ENCODE assay signal across 28 cellular contexts in genomic region chr22:30024231-30024630, GRCh38. TPM values are rescaled to one million over a fixed set of nuclear protein-coding genes. Genes with fewer than 3 reads are reported as not detected.
"Had no signal": no experiment of that assay in that cellular context is flagged by ENCODE, and none has a peak within 500 bp of the region (broad histone marks: within the 10 kb centered on the region; RNA-seq: fewer than 3 reads in every experiment).

No MANE protein-coding gene starts in this region.

- ATAC-seq: heart left ventricle; naive thymus-derived CD4-positive, alpha-beta T cell; psoas muscle; sciatic nerve had no signal

- H3K4me3 ChIP-seq: colonic mucosa, heart left ventricle, psoas muscle, spleen, tibial nerve had no signal

- H3K4me1 ChIP-seq: colonic mucosa had no signal

- H3K27me3 ChIP-seq: colonic mucosa, heart left ventricle, neutrophil, spleen, tibial nerve had no signal

- H3K36me3 ChIP-seq: colonic mucosa had no signal

- H3K9me3 ChIP-seq: colonic mucosa, heart left ventricle, neutrophil, psoas muscle, spleen, tibial nerve had no signal

- FAIRE-seq: frontal cortex, islet of Langerhans had no signal

- DNase-seq: cerebellar nuclear complex; colonic mucosa; dermis blood vessel endothelial cell; erythroblast; heart left ventricle; hippocampal formation; kidney glomerular epithelial cell; naive thymus-derived CD4-positive, alpha-beta T cell; nephron progenitor cell; psoas muscle; retina; spleen; stimulated activated CD4-positive, alpha-beta T cell treated with anti-CD3 and anti-CD28 coated beads, Interleukin-15, amount 100 ng/mL, for 24 hours; stimulated activated CD4-positive, alpha-beta T cell treated with anti-CD3 and anti-CD28 coated beads, Interleukin-1b, Interleukin-23, amount 100 ng/mL, for 48 hours; stimulated activated CD4-positive, alpha-beta T cell treated with anti-CD3 and anti-CD28 coated beads, Interleukin-4, amount 100 ng/mL, for 4 hours; stimulated activated naive CD4-positive, alpha-beta T cell had no signal

- H3K27ac ChIP-seq: colonic mucosa, heart left ventricle, neutrophil, psoas muscle, spleen, tibial nerve had no signal

RNA-seq across cellular contexts. Expression of gene HORMAD2, which starts 56.0 kb away (rescaled TPM):
- total RNA-seq: colonic mucosa, dermis blood vessel endothelial cell, fibroblast of lung, glomerular endothelial cell, heart left ventricle, lung microvascular endothelial cell, mesenteric fat pad, mononuclear cell, psoas muscle, sciatic nerve, skeletal muscle tissue, spleen, tibial nerve, ureter had no signal
- polyA plus RNA-seq: fibroblast of lung; heart left ventricle; naive thymus-derived CD4-positive, alpha-beta T cell; psoas muscle; spleen had no signal
